8 cellular contexts compared by ENCODE assay signal in the genomic region with DNA sequence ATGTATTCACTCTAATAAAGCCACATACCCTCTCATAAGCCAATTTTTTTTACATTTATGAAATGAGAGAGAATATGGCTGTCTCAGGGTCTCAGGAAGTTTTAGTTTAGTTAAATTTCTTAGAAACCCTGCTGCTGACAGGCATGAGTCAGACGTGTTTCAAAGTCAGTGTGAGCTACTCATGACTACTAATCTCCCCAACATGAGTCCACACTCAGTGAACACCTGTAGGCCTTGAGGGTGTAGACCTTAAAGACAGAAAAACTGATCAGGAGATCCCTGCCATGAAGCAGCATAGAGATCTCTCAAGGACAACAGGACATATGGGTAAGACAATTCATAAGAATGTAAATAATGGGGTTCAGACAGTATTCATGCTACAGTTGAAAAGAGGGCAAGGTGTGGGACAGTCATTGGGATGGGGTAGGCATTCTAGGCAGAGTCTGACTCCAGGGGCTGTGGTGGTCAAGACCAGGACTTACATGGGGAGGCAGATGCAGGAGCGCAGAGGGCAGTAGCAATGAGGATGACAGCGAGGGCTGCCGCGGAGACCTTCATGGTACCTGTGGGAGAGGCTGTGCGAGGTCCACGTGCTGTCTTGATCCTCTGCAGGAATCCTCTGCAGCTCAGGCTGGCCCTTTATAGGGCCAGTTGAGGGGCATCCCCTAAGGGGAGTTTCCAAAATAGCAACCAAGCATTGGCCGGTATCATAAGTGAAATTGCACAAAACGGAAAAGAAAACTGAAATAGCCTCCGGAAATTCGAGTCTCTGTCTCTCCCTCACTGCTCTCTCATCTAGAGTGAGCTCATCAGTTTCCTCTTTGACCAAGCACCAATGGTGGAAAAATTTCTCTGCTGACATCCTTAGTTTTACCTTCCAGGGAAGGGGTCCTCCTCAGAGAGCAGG. TPM values are rescaled to one million over a fixed set of nuclear protein-coding genes. Genes with fewer than 3 reads are reported as not detected.
A peak's percentile ranks its signal among the peaks of the same experiment; 100 is the strongest.
DNase-seq lines count a peak whose midpoint lies in the region; ATAC-seq and TF ChIP-seq lines count a peak whose summit lies in the region.

A gene (minus strand): TSS at position 613 of the 907 bp plus-strand sequence.

- TF ChIP-seq CTCF in Peyer's patch (IDR thresholded peaks at IDR 0.05) (no peak), cardiac fibroblast (IDR thresholded peaks at IDR 0.05; ENCODE audit: low read depth, low read length) (no peak), sigmoid colon (IDR thresholded peaks at IDR 0.05) (no peak)

- intact Hi-C loops in sigmoid colon (cut with DNase I), result no loop called here

- H3K27ac ChIP-seq in Peyer's patch (peak within 1 kb of the TSS; percentile 33 to 77 (median 54)), sigmoid colon (no peak within 1 kb of the TSS)

- peak within 1 kb of the TSS; percentile 24 to 42 (median 34) for H3K4me3 ChIP-seq in Peyer's patch
- no peak within 1 kb of the TSS for H3K4me3 ChIP-seq in cardiac fibroblast (replicated peaks in 1 of 2; ENCODE audit: low read depth in 2 of 2, low read length in 2 of 2)
- no peak within 1 kb of the TSS for H3K4me3 ChIP-seq in HAP-1
- no peak within 1 kb of the TSS for H3K4me3 ChIP-seq in sigmoid colon

- 65 to 67% methylated on average over 11 of the region's 11 CpGs for WGBS in sigmoid colon, 2 donors

- peak; percentile 85 for ATAC-seq in HG02870 (IDR thresholded peaks at IDR 0.05; ENCODE audit: unreplicated experiment)

- in situ Hi-C loops in HAP-1 (cut with MboI; ENCODE audit: low sequenced_read_pairs), result no loop called here
- in situ Hi-C loops in ACHN (cut with HindIII; ENCODE audit: low pct_ligation_motif_present, low pct_unique_long_range_greater_than_20kb, low sequenced_read_pairs), result no loop called here

- DNase-seq in activated naive CD4-positive, alpha-beta T cell treated with Interleukin-2 at 50 U/mL for 16 hours, result peak; percentile 57
- DNase-seq in activated naive CD4-positive, alpha-beta T cell treated with anti-CD3 and anti-CD28 coated beads, Interleukin-2, amount 50 U/mL, for 16 hours, result no peak
- peak in 2 of 3 donors; percentile 46 to 72 for DNase-seq in Peyer's patch
- peak; percentile 38 to 67 for DNase-seq in cardiac fibroblast (ENCODE audit: low read depth in 2 of 2)
- DNase-seq in HAP-1 (ENCODE audit: low spot score in 2 of 2), result no peak
- no peak for DNase-seq in sigmoid colon
- DNase-seq in ACHN, result no peak

- H3K36me3 ChIP-seq in Peyer's patch, result no peaks in the 10 kb centered on the region
- H3K36me3 ChIP-seq in HAP-1 (replicated peaks), result no peaks in the 10 kb centered on the region
- no peaks in the 10 kb centered on the region for H3K36me3 ChIP-seq in sigmoid colon

- H3K4me1 ChIP-seq in Peyer's patch, result no peaks in the 10 kb centered on the region
- no peaks in the 10 kb centered on the region for H3K4me1 ChIP-seq in HAP-1
- H3K4me1 ChIP-seq in sigmoid colon, result no peaks in the 10 kb centered on the region

- no peak for TF ChIP-seq EP300 in sigmoid colon (IDR thresholded peaks at IDR 0.05)

- TF ChIP-seq POLR2A in Peyer's patch (IDR thresholded peaks at IDR 0.05) (peak; percentile 52 to 59), sigmoid colon (IDR thresholded peaks at IDR 0.05) (no peak)

- H3K27me3 ChIP-seq in Peyer's patch, result no peaks in the 10 kb centered on the region
- H3K27me3 ChIP-seq in HAP-1 (ENCODE audit: low read depth), result no peaks in the 10 kb centered on the region
- no peaks in the 10 kb centered on the region for H3K27me3 ChIP-seq in sigmoid colon

- H3K9me3 ChIP-seq in Peyer's patch (no peaks in the 10 kb centered on the region), HAP-1 (no peaks in the 10 kb centered on the region), sigmoid colon (no peaks in the 10 kb centered on the region)

RNA-seq across cellular contexts. Expression of the gene that starts here (rescaled TPM):
- total RNA-seq in Peyer's patch (10 to 100 TPM in 1 of 4 donors, 1 to 10 TPM in 3; 5.8 to 13.8 (median 9.2) TPM), sigmoid colon (1 to 10 TPM in 3 of 4 donors, not detected in 1; 1.8 to 3.3 (median 2.4) TPM)
- polyA plus RNA-seq in sigmoid colon, result 10 to 100 TPM in 1 of 3 donors, 1 to 10 TPM in 2; 2.3 to 15.5 (median 3.6) TPM

Comparison
In these comparisons a context has a peak if more than half of its experiments do, and no peak if none do; other contexts are left out.
1. DNase-seq: peak in activated naive CD4-positive, alpha-beta T cell treated with Interleukin-2 at 50 U/mL for 16 hours (single experiment), Peyer's patch (2 of 3) and cardiac fibroblast (2 of 2); none in activated naive CD4-positive, alpha-beta T cell treated with anti-CD3 and anti-CD28 coated beads, Interleukin-2, amount 50 U/mL, for 16 hours (single experiment), HAP-1 (0 of 2), sigmoid colon (single experiment) and ACHN (single experiment).
2. H3K27ac ChIP-seq: peak in Peyer's patch (4 of 4); none in sigmoid colon (0 of 4).
3. H3K4me3 ChIP-seq: peak in Peyer's patch (4 of 4); none in cardiac fibroblast (0 of 2), HAP-1 (single experiment) and sigmoid colon (0 of 4).
4. POLR2A ChIP-seq: peak in Peyer's patch (2 of 2); none in sigmoid colon (0 of 2).